8 cellular contexts compared by ENCODE assay signal in genomic region chr20:51540585-51540984, GRCh38. TPM values are rescaled to one million over a fixed set of nuclear protein-coding genes. Genes with fewer than 3 reads are reported as not detected.
A peak's percentile ranks its signal among the peaks of the same experiment; 100 is the strongest.
DNase-seq lines count a peak whose midpoint lies in the region; ATAC-seq, FAIRE-seq and TF ChIP-seq lines count a peak whose summit lies in the region.

No MANE protein-coding gene starts in this region.

- RAD21 ChIA-PET in GM12878 (lab: Charles Lee; ENCODE audit: unreplicated experiment) = interaction anchor here (1.0 to 4.7 kb wide), 8 partner anchors 10 to 155 kb away, joined by 3 to 22 read pairs (median 4); no protein-coding TSS in a partner anchor

- no peak for TF ChIP-seq CTCF in GM12878 (IDR thresholded peaks at IDR 0.05 in 2 of 3, conservative IDR thresholded peaks at IDR 0.05 in 1 of 3; ENCODE audit: control insufficient read depth in 2 of 3, extremely low read depth in 1 of 3, insufficient read depth in 1 of 3, low read depth in 3 of 3, low read length in 3 of 3)

- peak overlapping the region; percentile 90 for H3K9ac ChIP-seq in BLaER1
- H3K9ac ChIP-seq in GM12878 (ENCODE audit: control insufficient read depth, insufficient read depth, low read length) = peak overlapping the region; percentile 82

- POLR2A ChIA-PET in GM12878 (lab: Charles Lee) = interaction anchor here (0.7 to 1.9 kb wide), 5 partner anchors 12 to 140 kb away, joined by 3 to 6 read pairs (median 4); no protein-coding TSS in a partner anchor

- H3K4me2 ChIP-seq in BLaER1 = peak overlapping the region; percentile 96
- peak overlapping the region; percentile 70 for H3K4me2 ChIP-seq in GM12878 (ENCODE audit: control insufficient read depth, insufficient read depth)

- H3K36me3 ChIP-seq in BLaER1 (peaks cover 28% of the 10 kb centered on the region), GM12878 (ENCODE audit: control insufficient read depth in 2 of 2, insufficient read depth in 2 of 2, low read length in 1 of 2) (no peaks in the 10 kb centered on the region), muscle layer of duodenum (ENCODE audit: control insufficient read depth in 1 of 2, insufficient read depth in 2 of 2, low read length in 2 of 2) (peaks cover 0 to 2% of the 10 kb centered on the region in 2 donors)

- H3K9me3 ChIP-seq in BLaER1 = peaks cover 19% of the 10 kb centered on the region
- H3K9me3 ChIP-seq in GM12878 (replicated peaks; ENCODE audit: control insufficient read depth, insufficient read depth, low read length) = no peaks in the 10 kb centered on the region; the same call in 2 of the 3 replicates
- H3K9me3 ChIP-seq in muscle layer of duodenum (ENCODE audit: control insufficient read depth in 1 of 2, low read length in 2 of 2) = no peaks in the 10 kb centered on the region

- BruUV-seq in GM12878 (replicated peaks; lab: Mats Ljungman, UMichigan) = no TSS peak

- H3K27me3 ChIP-seq in BLaER1 (no peaks in the 10 kb centered on the region), GM12878 (replicated peaks in 1 of 2; ENCODE audit: control insufficient read depth in 2 of 2, insufficient read depth in 2 of 2, low read length in 1 of 2) (no peaks in the 10 kb centered on the region; a peak in 1 of 4 replicates), muscle layer of duodenum (ENCODE audit: low read depth, low read length) (no peaks in the 10 kb centered on the region)

- ATAC-seq in GM12878 = no peak
- no peak for ATAC-seq in GM19035 (IDR thresholded peaks at IDR 0.05; ENCODE audit: unreplicated experiment)

- CTCF ChIA-PET in GM12878 (lab: Yijun Ruan, JAX) = interaction anchor here (0.7 to 6.9 kb wide), 6 partner anchors 42 to 168 kb away, joined by 3 to 28 read pairs (median 6); no protein-coding TSS in a partner anchor

- DNase-seq in Jurkat, Clone E6-1 (ENCODE audit: low read depth, low spot score) = no peak
- DNase-seq in GM12878 (ENCODE audit: low read depth, low spot score) (no peak), putamen (ENCODE audit: low spot score) (no peak), urothelium cell line (ENCODE audit: low spot score) (no peak), NCI-H524 (lab: John Stamatoyannopoulos, UW) (no peak)

- TF ChIP-seq EP300 in GM12878 (IDR thresholded peaks at IDR 0.05; ENCODE audit: borderline replicate concordance in 1 of 2, control insufficient read depth in 1 of 2, low read depth in 2 of 2, low read length in 2 of 2) = no peak

- H3K4me1 ChIP-seq in BLaER1 (peaks cover 57% of the 10 kb centered on the region), GM12878 (ENCODE audit: control insufficient read depth, insufficient read depth, low read length) (peaks cover 30% of the 10 kb centered on the region), muscle layer of duodenum (ENCODE audit: control insufficient read depth in 1 of 2, insufficient read depth in 2 of 2, low read length in 2 of 2) (peaks cover 5 to 28% of the 10 kb centered on the region in 2 donors)

- no peak for TF ChIP-seq RAD21 in GM12878 (IDR thresholded peaks at IDR 0.05; ENCODE audit: insufficient read depth, low read depth, low read length)

- H3K4me3 ChIP-seq in BLaER1 (peak overlapping the region; percentile 75), GM12878 (peak overlapping the region; percentile 88), muscle layer of duodenum (ENCODE audit: low read depth in 1 of 2, low read length in 2 of 2) (peak overlapping the region; percentile 34 to 47)
- peak overlapping the region; percentile 68 for H3K4me3 ChIP-seq in Jurkat, Clone E6-1 (ENCODE audit: low read length)

- H2AFZ ChIP-seq in GM12878 (ENCODE audit: control insufficient read depth, low read depth, low read length) = no peak overlapping the region; the same call in 1 of the 2 replicates

- H3K27ac ChIP-seq in BLaER1 = peak overlapping the region; percentile 97; the same call in 1 of the 2 replicates
- H3K27ac ChIP-seq in GM12878 (ENCODE audit: control insufficient read depth, insufficient read depth) = peak overlapping the region; percentile 82
- H3K27ac ChIP-seq in muscle layer of duodenum (ENCODE audit: low read length) = peak overlapping the region; percentile 83

- FAIRE-seq in GM12878 (lab: Jason Lieb, UNC) = no peak
- FAIRE-seq in urothelium cell line (lab: Jason Lieb, UNC) = no peak

- in situ Hi-C loops in GM12878 (cut with MboI) = no loop called here

- SMC1A ChIA-PET in GM12878 (lab: Charles Lee; ENCODE audit: uncharacterized antibody, unreplicated experiment) = interaction anchor here (1.0 to 3.7 kb wide), 9 partner anchors 12 to 155 kb away, joined by 3 to 20 read pairs (median 4); no protein-coding TSS in a partner anchor

- no peak for TF ChIP-seq POLR2A in GM12878 (IDR thresholded peaks at IDR 0.05; ENCODE audit: low read depth, low read length)

- peaks cover 45% of the 10 kb centered on the region for H3K79me2 ChIP-seq in GM12878 (ENCODE audit: control insufficient read depth, insufficient read depth, low read length)

- 39% methylated on average over 6 of the region's 6 CpGs for WGBS in GM12878 (ENCODE audit: insufficient coverage, insufficient replicate concordance, low lambda C conversion rate, missing lambda C conversion rate)

- intact Hi-C loops in GM12878 (cut with micrococcal nuclease; ENCODE audit: unreplicated experiment) = loop anchor here (5.0 kb wide), 3 partner anchors 78 to 158 kb away; no protein-coding TSS in a partner anchor

- H4K20me1 ChIP-seq in BLaER1 (peaks cover 12% of the 10 kb centered on the region), GM12878 (ENCODE audit: control insufficient read depth, insufficient read depth) (no peaks in the 10 kb centered on the region)

TF ChIP-seq in GM12878, 131 proteins besides CTCF, POLR2A, EP300 and RAD21 (continues in another document):
- TF ChIP-seq GABPA (IDR thresholded peaks at IDR 0.05; ENCODE audit: low read depth) (no peak), SREBF2 (IDR thresholded peaks at IDR 0.05; ENCODE audit: low read length) (no peak), ATF2 (IDR thresholded peaks at IDR 0.05; ENCODE audit: low read length) (no peak), E4F1 (IDR thresholded peaks at IDR 0.05; ENCODE audit: borderline replicate concordance, partially characterized antibody) (no peak), MTA2 (IDR thresholded peaks at IDR 0.05; ENCODE audit: low read depth) (no peak)

RNA-seq across cellular contexts. Expression of gene NFATC2, which starts 1.9 kb away (rescaled TPM):
- 11.8 TPM for polyA plus RNA-seq in Jurkat, Clone E6-1 (2012; ENCODE audit: insufficient read depth, insufficient read length)
- total RNA-seq in GM12878 (2013; cell fraction: nucleolus; rRNA removed) = 24.0 and 24.8 TPM in 2 replicates
- total RNA-seq in GM12878 (2014; rRNA removed) (5.1 TPM in 2 replicates), GM12878 (2014; rRNA removed; fragmentation: Illumina TruSeq; extraction: Trizol) (3.7 and 4.3 TPM in 2 replicates), GM12878 (2021) (17.5 and 20.0 TPM in 2 replicates)
- 4.4 TPM for polyA plus RNA-seq in GM12878 (2011; ENCODE audit: low read depth)
- polyA plus RNA-seq in GM12878 (2011; rRNA removed) (7.6 and 7.9 TPM in 2 replicates), GM12878 (2014; fragmentation: Illumina TruSeq; extraction: Trizol) (12.3 and 12.7 TPM in 2 replicates), GM12878 (2014; fragmentation: Nextera tagmentation; extraction: Ambion mirVana) (1 to 10 TPM; 3.3 to 7.3 TPM), GM12878 (2014; rRNA removed) (5.6 and 6.8 TPM in 2 replicates), GM12878 (2016; fragmentation: Nextera tagmentation; extraction: Ambion mirVana) (1 to 10 TPM; 7.3 to 7.7 TPM)
- polyA plus RNA-seq in GM12878 (2011; cell fraction: cytosol; rRNA removed) = 5.2 and 9.2 TPM in 2 replicates
- polyA plus RNA-seq in GM12878 (2011; cell fraction: nucleus; rRNA removed) = 15.6 and 22.7 TPM in 2 replicates
- polyA plus RNA-seq in GM12878 (2012) = 5.3 and 9.1 TPM in 2 replicates
- polyA minus RNA-seq in GM12878 (2011; rRNA and poly(A)+ RNA removed) = 12.2 and 12.7 TPM in 2 replicates
- polyA minus RNA-seq in GM12878 (2011; cell fraction: cytosol; rRNA and poly(A)+ RNA removed) = 11.8 and 12.8 TPM in 2 replicates
- 10.2 and 22.1 TPM in 2 replicates for polyA minus RNA-seq in GM12878 (2011; cell fraction: nucleus; rRNA and poly(A)+ RNA removed)
